ENCODE assay signal across 18 cellular contexts in the genomic region with DNA sequence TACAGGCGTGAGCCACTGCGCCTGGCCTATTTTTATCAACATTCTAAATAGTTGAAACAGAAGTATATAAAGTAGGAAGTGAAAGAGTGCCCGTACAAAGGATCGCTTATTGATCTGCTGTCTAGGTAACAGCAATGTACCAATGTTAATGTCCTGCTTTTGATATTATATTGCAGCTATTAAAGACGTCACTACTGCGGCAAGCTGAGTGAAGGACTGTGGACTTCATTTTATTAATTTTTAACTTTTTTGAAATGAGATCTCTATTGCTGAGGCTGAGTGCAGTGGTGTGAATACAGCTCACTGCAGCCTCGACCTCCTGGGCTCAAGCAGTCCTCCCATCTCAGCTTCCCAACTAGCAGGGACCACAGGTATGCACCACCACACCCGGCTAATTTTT.
"Had no signal": no experiment of that assay in that cellular context is flagged by ENCODE, and none has a peak within 500 bp of the region (broad histone marks: within the 10 kb centered on the region; RNA-seq: fewer than 3 reads in every experiment).

No MANE protein-coding gene starts in this region.

- H3K4me3 ChIP-seq: colonic mucosa, esophagus squamous epithelium, gastroesophageal sphincter, lung, suprapubic skin, thyroid gland had no signal

- ATAC-seq: gastroesophageal sphincter; left ventricle myocardium superior; naive thymus-derived CD4-positive, alpha-beta T cell; sciatic nerve had no signal

- H3K4me1 ChIP-seq: colonic mucosa, esophagus squamous epithelium, gastroesophageal sphincter, suprapubic skin, thyroid gland had no signal

- H3K9me3 ChIP-seq: colonic mucosa, esophagus squamous epithelium, gastroesophageal sphincter, suprapubic skin, thyroid gland had no signal

- H3K36me3 ChIP-seq: colonic mucosa, thyroid gland had no signal

- H3K9me3 Mint-ChIP-seq: immature natural killer cell; naive thymus-derived CD4-positive, alpha-beta T cell; nephron progenitor cell; type B pancreatic cell had no signal

- H3K4me3 Mint-ChIP-seq: immature natural killer cell; naive thymus-derived CD4-positive, alpha-beta T cell; nephron progenitor cell; type B pancreatic cell had no signal

- DNase-seq: colonic mucosa; dermis blood vessel endothelial cell; esophagus squamous epithelium; foreskin fibroblast; glutamatergic neuron; immature natural killer cell; left ventricle myocardium superior; mesendoderm; naive thymus-derived CD4-positive, alpha-beta T cell; nephron progenitor cell; stimulated activated CD4-positive, alpha-beta T cell treated with anti-CD3 and anti-CD28 coated beads, Interleukin-2, amount 100 ng/mL, for 24 hours; stimulated activated naive CD4-positive, alpha-beta T cell treated with Interleukin-2 at 50 U/mL for 16 hours had no signal

- H3K4me1 Mint-ChIP-seq: immature natural killer cell, nephron progenitor cell had no signal

- H3K27ac Mint-ChIP-seq: immature natural killer cell; naive thymus-derived CD4-positive, alpha-beta T cell; nephron progenitor cell; type B pancreatic cell had no signal

- H3K27me3 Mint-ChIP-seq: naive thymus-derived CD4-positive, alpha-beta T cell; type B pancreatic cell had no signal

- H3K27ac ChIP-seq: colonic mucosa, esophagus squamous epithelium, gastroesophageal sphincter, suprapubic skin had no signal
